ENCODE assay signal across 30 cellular contexts in genomic region chr20:4327956-4328355, GRCh38.
"Had no signal": no experiment of that assay in that cellular context is flagged by ENCODE, and none has a peak within 500 bp of the region (broad histone marks: within the 10 kb centered on the region; RNA-seq: fewer than 3 reads in every experiment).

No MANE protein-coding gene starts in this region.

- H3K36me3 Mint-ChIP-seq: naive thymus-derived CD8-positive, alpha-beta T cell; natural killer cell treated with Interleukin-12 subunit alpha and Interleukin-12 subunit beta and Interleukin-15 and Interleukin-18, amount 100 ng/mL, for 72 hours; stimulated activated effector memory CD8-positive, alpha-beta T cell treated with anti-CD3 and anti-CD28 coated beads, Interleukin-12 subunit alpha, Interleukin-12 subunit beta, amount 100 ng/mL, for 72 hours; stimulated activated naive B cell treated with anti-CD40 and anti-IgM and Interleukin-4, amounts not matched to agents 10 μg/mL and 1 μg/mL and 100 μg/mL, for 72 hours had no signal

- H3K27ac Mint-ChIP-seq: naive thymus-derived CD8-positive, alpha-beta T cell; natural killer cell treated with Interleukin-12 subunit alpha and Interleukin-12 subunit beta and Interleukin-15 and Interleukin-18, amount 100 ng/mL, for 72 hours; nephron progenitor cell; progenitor cell of endocrine pancreas; stimulated activated effector memory CD8-positive, alpha-beta T cell treated with anti-CD3 and anti-CD28 coated beads, Interleukin-12 subunit alpha, Interleukin-12 subunit beta, amount 100 ng/mL, for 72 hours; stimulated activated naive B cell treated with anti-CD40 and anti-IgM and Interleukin-4, amounts not matched to agents 10 μg/mL and 1 μg/mL and 100 μg/mL, for 72 hours; stimulated activated naive CD8-positive, alpha-beta T cell treated with anti-CD3 and anti-CD28 coated beads, Interleukin-15, Interleukin-2, amounts not matched to agents 100 ng/mL and 50 ng/mL, for 24 hours had no signal

- H3K4me3 Mint-ChIP-seq: naive thymus-derived CD8-positive, alpha-beta T cell; natural killer cell treated with Interleukin-12 subunit alpha and Interleukin-12 subunit beta and Interleukin-15 and Interleukin-18, amount 100 ng/mL, for 72 hours; nephron progenitor cell; neural crest cell; stimulated activated effector memory CD8-positive, alpha-beta T cell treated with anti-CD3 and anti-CD28 coated beads, Interleukin-12 subunit alpha, Interleukin-12 subunit beta, amount 100 ng/mL, for 72 hours; stimulated activated naive B cell treated with anti-CD40 and anti-IgM and Interleukin-4, amounts not matched to agents 10 μg/mL and 1 μg/mL and 100 μg/mL, for 72 hours; stimulated activated naive CD8-positive, alpha-beta T cell treated with anti-CD3 and anti-CD28 coated beads, Interleukin-15, Interleukin-2, amounts not matched to agents 100 ng/mL and 50 ng/mL, for 24 hours had no signal

- H3K27ac ChIP-seq: neutrophil, ovary, parathyroid adenoma, psoas muscle, right lobe of liver, sigmoid colon, stomach, thoracic aorta, thyroid gland, tibial nerve, upper lobe of left lung, vagina had no signal

- DNase-seq: naive thymus-derived CD8-positive, alpha-beta T cell; nephron progenitor cell; nucleus accumbens; ovary; posterior cingulate gyrus; psoas muscle; right cardiac atrium; right lobe of liver; sigmoid colon; small intestine; stimulated activated CD4-positive, alpha-beta T cell treated with anti-CD3 and anti-CD28 coated beads, Interleukin-15, amount 100 ng/mL, for 24 hours; stimulated activated CD4-positive, alpha-beta T cell treated with anti-CD3 and anti-CD28 coated beads, Interleukin-2, amount 100 ng/mL, for 24 hours; stimulated activated CD4-positive, alpha-beta T cell treated with anti-CD3 and anti-CD28 coated beads, Interleukin-2, amount 100 ng/mL, for 48 hours; stimulated activated CD4-positive, alpha-beta T cell treated with anti-CD3 and anti-CD28 coated beads, Interleukin-4, amount 100 ng/mL, for 24 hours; stimulated activated naive B cell treated with anti-CD40 and anti-IgM and Interleukin-4, amounts not matched to agents 10 μg/mL and 1 μg/mL and 100 μg/mL, for 72 hours; stimulated activated naive CD4-positive, alpha-beta T cell treated with Interleukin-2 at 50 U/mL for 16 hours; stomach; thyroid gland; trophoblast cell; upper lobe of left lung had no signal

- H3K9me3 Mint-ChIP-seq: natural killer cell treated with Interleukin-12 subunit alpha and Interleukin-12 subunit beta and Interleukin-15 and Interleukin-18, amount 100 ng/mL, for 72 hours; stimulated activated effector memory CD8-positive, alpha-beta T cell treated with anti-CD3 and anti-CD28 coated beads, Interleukin-12 subunit alpha, Interleukin-12 subunit beta, amount 100 ng/mL, for 72 hours; stimulated activated naive B cell treated with anti-CD40 and anti-IgM and Interleukin-4, amounts not matched to agents 10 μg/mL and 1 μg/mL and 100 μg/mL, for 72 hours; stimulated activated naive CD8-positive, alpha-beta T cell treated with anti-CD3 and anti-CD28 coated beads, Interleukin-15, Interleukin-2, amounts not matched to agents 100 ng/mL and 50 ng/mL, for 24 hours had no signal

- H3K4me1 Mint-ChIP-seq: neural crest cell; stimulated activated effector memory CD8-positive, alpha-beta T cell treated with anti-CD3 and anti-CD28 coated beads, Interleukin-12 subunit alpha, Interleukin-12 subunit beta, amount 100 ng/mL, for 72 hours had no signal
